In the genomic region with DNA sequence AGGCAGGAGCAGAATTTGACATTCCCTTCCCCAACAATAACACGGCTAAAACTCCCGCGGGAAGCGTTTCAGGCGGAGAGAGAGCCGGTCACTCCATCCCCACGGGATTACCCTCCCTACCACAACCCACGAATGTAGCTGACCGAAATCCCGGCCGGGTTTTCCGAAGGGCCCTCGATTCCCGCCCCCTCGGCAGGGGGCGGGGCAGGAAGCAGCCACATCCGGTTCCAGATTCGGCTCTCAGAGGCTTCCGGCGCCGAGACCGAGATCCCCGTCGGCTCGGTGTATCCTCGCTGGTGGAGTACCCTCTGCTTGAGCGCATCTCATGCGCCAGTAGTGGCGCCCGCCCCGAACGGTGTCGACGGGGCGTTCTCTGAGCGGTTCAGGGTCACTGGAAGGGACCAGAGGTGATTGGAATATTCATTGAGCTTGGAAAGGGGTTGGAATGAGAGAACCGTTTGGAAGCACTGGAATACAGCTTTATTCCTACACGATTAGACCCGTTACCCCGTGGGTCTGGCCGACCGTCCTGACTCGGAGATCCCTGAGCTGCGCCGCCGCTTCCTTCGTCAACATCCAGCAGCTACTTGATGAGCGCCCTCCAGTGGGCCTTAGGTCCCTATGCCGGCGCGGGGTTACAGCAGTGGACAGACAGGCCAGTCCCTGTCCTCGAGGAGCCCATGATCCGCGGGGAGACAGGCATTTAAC, we compare ENCODE assay signal across 1 cellular context.
TF ChIP-seq lines count a peak whose summit lies in the region.

No MANE protein-coding gene starts in this region.

TF ChIP-seq in K562, 482 proteins besides CTCF, POLR2A, EP300 and RAD21 (continued from another document and continues in another):
- TF ChIP-seq STAT6 (CRISPR knock-in tag; IDR thresholded peaks at IDR 0.05) (peak; percentile 88; the same call in 1 of the 2 replicates), ZNF12 (CRISPR knock-in tag; IDR thresholded peaks at IDR 0.05) (no peak; the same call in 1 of the 2 replicates), CREM (IDR thresholded peaks at IDR 0.05; ENCODE audit: low read depth) (peak; percentile 65), NKRF (IDR thresholded peaks at IDR 0.05; ENCODE audit: borderline replicate concordance) (peak; percentile 5; the same call in 1 of the 2 replicates), HEY1 (CRISPR knock-in tag; IDR thresholded peaks at IDR 0.05; ENCODE audit: borderline replicate concordance) (no peak), E4F1 (CRISPR knock-in tag; IDR thresholded peaks at IDR 0.05; ENCODE audit: borderline replicate concordance) (no peak), ZNF41 (CRISPR knock-in tag; conservative IDR thresholded peaks at IDR 0.05) (no peak), ZNF408 (CRISPR knock-in tag; IDR thresholded peaks at IDR 0.05; ENCODE audit: low read depth) (no peak), SP1 (CRISPR knock-in tag; IDR thresholded peaks at IDR 0.05) (peak; percentile 91), ZNF197 (CRISPR knock-in tag; IDR thresholded peaks at IDR 0.05; ENCODE audit: low read depth) (0 out of 2 replicates have a peak, but pooled peaks have one; percentile 6), TRIM24 (IDR thresholded peaks at IDR 0.05) (peak; percentile 34 to 72; a peak in 2 of 4 replicates), LCOR (CRISPR knock-in tag; IDR thresholded peaks at IDR 0.05) (no peak; the same call in 1 of the 2 replicates), CCAR2 (IDR thresholded peaks at IDR 0.05; ENCODE audit: low read depth, low read length) (no peak; the same call in 1 of the 2 replicates), SIN3A (IDR thresholded peaks at IDR 0.05; ENCODE audit: borderline replicate concordance in 2 of 2, control insufficient read depth in 1 of 2, low read depth in 2 of 2, low read length in 2 of 2) (peak; percentile 65 to 95), NFRKB (IDR thresholded peaks at IDR 0.05; ENCODE audit: low read depth) (peak; percentile 76), NR4A1 (CRISPR knock-in tag; IDR thresholded peaks at IDR 0.05) (no peak), NR4A1 (tag; IDR thresholded peaks at IDR 0.05) (peak; percentile 58), KDM2B (CRISPR knock-in tag; IDR thresholded peaks at IDR 0.05) (peak; percentile 58; the same call in 1 of the 2 replicates), MECOM (CRISPR knock-in tag; IDR thresholded peaks at IDR 0.05) (peak; percentile 93), TEAD2 (tag; IDR thresholded peaks at IDR 0.05) (no peak), BRD9 (IDR thresholded peaks at IDR 0.05; ENCODE audit: low read depth, partially characterized antibody) (peak; percentile 92), ZNF668 (CRISPR knock-in tag; IDR thresholded peaks at IDR 0.05) (no peak), ZNF347 (CRISPR knock-in tag; IDR thresholded peaks at IDR 0.05; ENCODE audit: low read depth) (0 out of 2 replicates have a peak, but pooled peaks have one; percentile 15), TCF3 (CRISPR knock-in tag; IDR thresholded peaks at IDR 0.05) (peak; percentile 47), GTF2B (IDR thresholded peaks at IDR 0.05; ENCODE audit: extremely low read depth, insufficient read length) (no peak), SAFB (IDR thresholded peaks at IDR 0.05; ENCODE audit: borderline replicate concordance, low read depth, low read length) (peak; percentile 76; the same call in 1 of the 2 replicates), HMGN3 (IDR thresholded peaks at IDR 0.05; ENCODE audit: borderline replicate concordance, extremely low read depth, insufficient read length, low read depth, low read length) (peak; percentile 80), GABPA (tag; conservative IDR thresholded peaks at IDR 0.05; ENCODE audit: low read depth) (peak; percentile 97), HDAC6 (IDR thresholded peaks at IDR 0.05; ENCODE audit: low read depth, low read length) (no peak), ZBTB34 (CRISPR knock-in tag; IDR thresholded peaks at IDR 0.05) (no peak), SMAD4 (CRISPR knock-in tag; conservative IDR thresholded peaks at IDR 0.05) (peak; percentile 78), SRSF3 (IDR thresholded peaks at IDR 0.05; ENCODE audit: insufficient read depth, low read length) (no peak), TAF7 (tag; IDR thresholded peaks at IDR 0.05) (peak; percentile 36; the same call in 1 of the 2 replicates), U2AF2 (optimal IDR thresholded peaks at IDR 0.05; ENCODE audit: low read depth, low read length) (no peak), TBP (optimal IDR thresholded peaks at IDR 0.05; ENCODE audit: low read depth, low read length) (peak; percentile 76), NFIX (CRISPR knock-in tag; IDR thresholded peaks at IDR 0.05; ENCODE audit: low read depth) (no peak), SRSF1 (IDR thresholded peaks at IDR 0.05; ENCODE audit: low read depth, low read length) (no peak), FOSL1 (tag; conservative IDR thresholded peaks at IDR 0.05) (peak; percentile 54; the same call in 1 of the 2 replicates), ZNF24 (IDR thresholded peaks at IDR 0.05) (peak; percentile 37; the same call in 1 of the 2 replicates), PHTF2 (CRISPR knock-in tag; IDR thresholded peaks at IDR 0.05) (peak; percentile 53; the same call in 1 of the 2 replicates), PURB (CRISPR knock-in tag; IDR thresholded peaks at IDR 0.05; ENCODE audit: low read depth) (no peak)
- TF ChIP-seq, protein P1, sequence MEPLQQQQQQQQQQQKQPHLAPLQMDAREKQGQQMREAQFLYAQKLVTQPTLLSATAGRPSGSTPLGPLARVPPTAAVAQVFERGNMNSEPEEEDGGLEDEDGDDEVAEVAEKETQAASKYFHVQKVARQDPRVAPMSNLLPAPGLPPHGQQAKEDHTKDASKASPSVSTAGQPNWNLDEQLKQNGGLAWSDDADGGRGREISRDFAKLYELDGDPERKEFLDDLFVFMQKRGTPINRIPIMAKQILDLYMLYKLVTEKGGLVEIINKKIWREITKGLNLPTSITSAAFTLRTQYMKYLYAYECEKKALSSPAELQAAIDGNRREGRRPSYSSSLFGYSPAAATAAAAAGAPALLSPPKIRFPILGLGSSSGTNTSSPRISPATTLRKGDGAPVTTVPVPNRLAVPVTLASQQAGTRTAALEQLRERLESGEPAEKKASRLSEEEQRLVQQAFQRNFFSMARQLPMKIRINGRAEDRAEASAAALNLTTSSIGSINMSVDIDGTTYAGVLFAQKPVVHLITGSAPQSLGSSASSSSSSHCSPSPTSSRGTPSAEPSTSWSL (CRISPR knock-in tag; IDR thresholded peaks at IDR 0.05; ENCODE audit: borderline replicate concordance): peak; percentile 76; the same call in 1 of the 2 replicates
- TF ChIP-seq, protein P2, sequence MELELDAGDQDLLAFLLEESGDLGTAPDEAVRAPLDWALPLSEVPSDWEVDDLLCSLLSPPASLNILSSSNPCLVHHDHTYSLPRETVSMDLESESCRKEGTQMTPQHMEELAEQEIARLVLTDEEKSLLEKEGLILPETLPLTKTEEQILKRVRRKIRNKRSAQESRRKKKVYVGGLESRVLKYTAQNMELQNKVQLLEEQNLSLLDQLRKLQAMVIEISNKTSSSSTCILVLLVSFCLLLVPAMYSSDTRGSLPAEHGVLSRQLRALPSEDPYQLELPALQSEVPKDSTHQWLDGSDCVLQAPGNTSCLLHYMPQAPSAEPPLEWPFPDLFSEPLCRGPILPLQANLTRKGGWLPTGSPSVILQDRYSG (tag; conservative IDR thresholded peaks at IDR 0.05; ENCODE audit: low read depth): peak; percentile 70; the same call in 1 of the 2 replicates
- TF ChIP-seq, protein P3, sequence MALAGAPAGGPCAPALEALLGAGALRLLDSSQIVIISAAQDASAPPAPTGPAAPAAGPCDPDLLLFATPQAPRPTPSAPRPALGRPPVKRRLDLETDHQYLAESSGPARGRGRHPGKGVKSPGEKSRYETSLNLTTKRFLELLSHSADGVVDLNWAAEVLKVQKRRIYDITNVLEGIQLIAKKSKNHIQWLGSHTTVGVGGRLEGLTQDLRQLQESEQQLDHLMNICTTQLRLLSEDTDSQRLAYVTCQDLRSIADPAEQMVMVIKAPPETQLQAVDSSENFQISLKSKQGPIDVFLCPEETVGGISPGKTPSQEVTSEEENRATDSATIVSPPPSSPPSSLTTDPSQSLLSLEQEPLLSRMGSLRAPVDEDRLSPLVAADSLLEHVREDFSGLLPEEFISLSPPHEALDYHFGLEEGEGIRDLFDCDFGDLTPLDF (CRISPR knock-in tag; IDR thresholded peaks at IDR 0.05): peak; percentile 70; the same call in 1 of the 2 replicates
- TF ChIP-seq, protein P4, sequence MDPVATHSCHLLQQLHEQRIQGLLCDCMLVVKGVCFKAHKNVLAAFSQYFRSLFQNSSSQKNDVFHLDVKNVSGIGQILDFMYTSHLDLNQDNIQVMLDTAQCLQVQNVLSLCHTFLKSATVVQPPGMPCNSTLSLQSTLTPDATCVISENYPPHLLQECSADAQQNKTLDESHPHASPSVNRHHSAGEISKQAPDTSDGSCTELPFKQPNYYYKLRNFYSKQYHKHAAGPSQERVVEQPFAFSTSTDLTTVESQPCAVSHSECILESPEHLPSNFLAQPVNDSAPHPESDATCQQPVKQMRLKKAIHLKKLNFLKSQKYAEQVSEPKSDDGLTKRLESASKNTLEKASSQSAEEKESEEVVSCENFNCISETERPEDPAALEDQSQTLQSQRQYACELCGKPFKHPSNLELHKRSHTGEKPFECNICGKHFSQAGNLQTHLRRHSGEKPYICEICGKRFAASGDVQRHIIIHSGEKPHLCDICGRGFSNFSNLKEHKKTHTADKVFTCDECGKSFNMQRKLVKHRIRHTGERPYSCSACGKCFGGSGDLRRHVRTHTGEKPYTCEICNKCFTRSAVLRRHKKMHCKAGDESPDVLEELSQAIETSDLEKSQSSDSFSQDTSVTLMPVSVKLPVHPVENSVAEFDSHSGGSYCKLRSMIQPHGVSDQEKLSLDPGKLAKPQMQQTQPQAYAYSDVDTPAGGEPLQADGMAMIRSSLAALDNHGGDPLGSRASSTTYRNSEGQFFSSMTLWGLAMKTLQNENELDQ (CRISPR knock-in tag; IDR thresholded peaks at IDR 0.05; ENCODE audit: borderline replicate concordance): peak; percentile 60; the same call in 1 of the 2 replicates
